16 cellular contexts compared by ENCODE assay signal in the genomic region with DNA sequence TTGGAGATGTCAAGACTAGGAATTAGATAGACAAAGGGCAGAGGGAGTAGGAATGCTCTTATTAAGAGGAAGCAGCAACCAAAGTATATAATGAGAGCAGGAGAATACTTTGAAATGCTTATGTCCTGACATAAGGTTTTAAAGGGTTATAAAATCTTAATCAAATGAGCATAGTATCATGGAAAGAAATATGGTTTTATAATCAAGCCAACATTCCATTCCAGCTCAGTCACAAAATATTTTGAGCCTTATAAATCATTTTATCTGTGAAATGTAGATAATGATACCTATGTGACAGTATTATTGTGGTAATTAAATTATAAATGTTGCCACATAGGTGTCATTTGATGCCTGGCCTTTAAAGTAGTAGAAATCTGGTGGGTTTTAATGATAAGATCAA. TPM values are rescaled to one million over a fixed set of nuclear protein-coding genes. Genes with fewer than 3 reads are reported as not detected.
"Had no signal": no experiment of that assay in that cellular context is flagged by ENCODE, and none has a peak within 500 bp of the region (broad histone marks: within the 10 kb centered on the region; RNA-seq: fewer than 3 reads in every experiment).

No MANE protein-coding gene starts in this region.

- DNase-seq: activated B cell treated with CpG ODN at 0.5 μM for 24 hours; activated CD4-positive, alpha-beta T cell treated with anti-CD3 and anti-CD28 coated beads, Interleukin-2, amount 10 ng/mL, durations not matched to agents 24 days and 14 days; activated naive CD4-positive, alpha-beta T cell treated with anti-CD3 and anti-CD28 coated beads, Interleukin-2, amount 50 U/mL, for 16 hours; heart right ventricle; stimulated activated CD4-positive, alpha-beta T cell treated with anti-CD3 and anti-CD28 coated beads, Interleukin-15, amount 100 ng/mL, for 24 hours; stimulated activated CD4-positive, alpha-beta T cell treated with anti-CD3 and anti-CD28 coated beads, Interleukin-4, amount 100 ng/mL, for 24 hours; testis had no signal

- H3K4me1 ChIP-seq: testis had no signal

- H3K4me3 ChIP-seq: heart right ventricle, SK-N-MC, testis had no signal

- ATAC-seq: heart right ventricle; natural killer cell treated with Interleukin-12 subunit alpha and Interleukin-12 subunit beta and Interleukin-15 and Interleukin-18, amount 100 ng/mL, for 72 hours had no signal

- H3K27ac ChIP-seq: heart right ventricle, SK-N-MC, testis had no signal

- H3K9me3 ChIP-seq: heart right ventricle, testis had no signal

- H3K27me3 ChIP-seq: heart right ventricle, testis had no signal

- FAIRE-seq: endometrium, frontal cortex, urothelium cell line had no signal

- H3K36me3 ChIP-seq: heart right ventricle had no signal

RNA-seq across cellular contexts. Expression of gene VSNL1, which starts 17.6 kb away (rescaled TPM):
- total RNA-seq: activated B cell treated with CpG ODN at 0.5 μM for 24 hours; activated CD4-positive, alpha-beta T cell treated with anti-CD3 and anti-CD28 coated beads, Interleukin-2, amount 10 ng/mL, durations not matched to agents 24 days and 14 days; dermis microvascular lymphatic vessel endothelial cell; lung microvascular endothelial cell; natural killer cell treated with Interleukin-12 subunit alpha and Interleukin-12 subunit beta and Interleukin-15 and Interleukin-18, amount 100 ng/mL, for 72 hours had no signal

RNA-seq across cellular contexts. Expression of gene RAD51AP2, which starts 39.8 kb away (rescaled TPM):
- total RNA-seq: activated B cell treated with CpG ODN at 0.5 μM for 24 hours; activated CD4-positive, alpha-beta T cell treated with anti-CD3 and anti-CD28 coated beads, Interleukin-2, amount 10 ng/mL, durations not matched to agents 24 days and 14 days; dermis microvascular lymphatic vessel endothelial cell; lung microvascular endothelial cell; mucosa of gallbladder; natural killer cell treated with Interleukin-12 subunit alpha and Interleukin-12 subunit beta and Interleukin-15 and Interleukin-18, amount 100 ng/mL, for 72 hours; osteoblast had no signal
